16 cellular contexts compared by ENCODE assay signal in the genomic region with DNA sequence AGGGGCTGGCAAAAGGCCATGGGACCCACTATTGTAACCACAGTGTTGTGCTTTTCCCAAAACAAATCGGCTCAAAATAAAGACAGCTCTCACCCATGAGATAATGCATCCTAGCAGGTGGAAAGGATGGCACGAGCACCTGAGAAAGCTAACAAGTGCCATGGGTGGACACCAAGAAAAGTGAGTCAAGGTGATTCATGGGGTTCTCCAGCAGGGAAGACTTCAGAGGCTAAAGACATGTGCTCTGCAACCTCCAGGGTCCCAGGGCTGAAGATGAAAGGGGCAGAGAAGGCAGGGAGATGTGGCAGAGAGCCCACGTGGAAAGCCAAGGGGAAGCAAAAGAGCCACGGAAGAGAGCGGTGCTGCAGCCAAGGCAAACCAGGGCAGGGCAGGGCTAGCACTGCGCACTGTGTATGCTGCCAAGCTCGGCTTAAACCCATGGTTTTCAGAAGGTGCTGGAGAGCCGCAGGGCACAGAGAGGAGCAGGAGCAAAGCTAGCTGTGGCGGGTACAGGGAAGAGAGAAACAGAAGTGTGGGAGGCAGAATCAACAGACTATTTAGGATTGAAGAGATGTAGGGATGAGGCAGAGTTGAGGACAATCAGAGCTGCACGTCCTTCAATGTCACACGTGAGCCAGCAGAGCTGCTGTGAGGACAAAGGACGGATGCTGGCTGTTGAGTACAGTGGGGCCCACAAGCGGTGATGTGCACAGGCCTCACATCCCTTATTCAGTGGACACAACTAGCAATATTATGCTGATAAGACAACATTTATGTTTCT. TPM values are rescaled to one million over a fixed set of nuclear protein-coding genes. Genes with fewer than 3 reads are reported as not detected.
A peak's percentile ranks its signal among the peaks of the same experiment; 100 is the strongest.
DNase-seq lines count a peak whose midpoint lies in the region; ATAC-seq, FAIRE-seq and TF ChIP-seq lines count a peak whose summit lies in the region.
"Had no signal": no experiment of that assay in that cellular context is flagged by ENCODE, and none has a peak within 500 bp of the region (broad histone marks: within the 10 kb centered on the region; RNA-seq: fewer than 3 reads in every experiment).

No MANE protein-coding gene starts in this region.

- FAIRE-seq in RCC 7860 (lab: Jason Lieb, UNC) = no peak

- no peaks in the 10 kb centered on the region for H3K9me3 Mint-ChIP-seq in WTC11
- H3K9me3 Mint-ChIP-seq: CD4-positive, CD25-positive, alpha-beta regulatory T cell; central memory CD8-positive, alpha-beta T cell had no signal

- H3K4me3 Mint-ChIP-seq in WTC11 = no peak overlapping the region
- H3K4me3 Mint-ChIP-seq: CD4-positive, CD25-positive, alpha-beta regulatory T cell; central memory CD8-positive, alpha-beta T cell had no signal

- H3K27me3 Mint-ChIP-seq in WTC11 (ENCODE audit: low read depth) = no peaks in the 10 kb centered on the region; the same call in 1 of the 2 replicates
- H3K27me3 Mint-ChIP-seq: CD4-positive, CD25-positive, alpha-beta regulatory T cell; central memory CD8-positive, alpha-beta T cell had no signal

- no peak for TF ChIP-seq CTCF in WTC11 (IDR thresholded peaks at IDR 0.05)

- H3K36me3 Mint-ChIP-seq in WTC11 = no peaks in the 10 kb centered on the region

- CTCF ChIA-PET in WTC11 (lab: Charles Lee) = no interaction called here

- no peak overlapping the region for H3K27ac Mint-ChIP-seq in WTC11
- H3K27ac Mint-ChIP-seq: CD4-positive, CD25-positive, alpha-beta regulatory T cell had no signal

- ATAC-seq in esophagus mucosa (peak; percentile 91), HG02571 (IDR thresholded peaks at IDR 0.05; ENCODE audit: unreplicated experiment) (no peak), HG02970 (IDR thresholded peaks at IDR 0.05; ENCODE audit: low FRiP score, unreplicated experiment) (no peak), WTC11 (no peak)

- peak in 49 of 56 donors; percentile 9 to 83 (median 57) for DNase-seq in amygdala (lab: John Stamatoyannopoulos, UW)
- peak; percentile 84 for DNase-seq in midbrain (lab: John Stamatoyannopoulos, UW)
- peak; percentile 81 for DNase-seq in superior temporal gyrus (ENCODE audit: extremely low spot score)
- DNase-seq in RCC 7860 (ENCODE audit: low spot score) = no peak
- DNase-seq in WTC11 (ENCODE audit: low spot score) = no peak
- DNase-seq: activated effector memory CD4-positive, alpha-beta T cell treated with anti-CD3 and anti-CD28 coated beads, Interleukin-2, amount 50 U/mL, for 16 hours; CD4-positive, CD25-positive, alpha-beta regulatory T cell; erythroblast; KG1; NCI-H1694; NCI-H774; stimulated activated CD4-positive, alpha-beta T cell treated with anti-CD3 and anti-CD28 coated beads, Interleukin-1b, Interleukin-23, amount 100 ng/mL, for 48 hours had no signal

- H3K4me1 Mint-ChIP-seq in WTC11 = no peaks in the 10 kb centered on the region
- H3K4me1 Mint-ChIP-seq: CD4-positive, CD25-positive, alpha-beta regulatory T cell; central memory CD8-positive, alpha-beta T cell had no signal

- POLR2A ChIA-PET in WTC11 (lab: Charles Lee) = no interaction called here

TF ChIP-seq in WTC11, 78 proteins besides CTCF, POLR2A, EP300 and RAD21:
- TF ChIP-seq, protein P1, sequence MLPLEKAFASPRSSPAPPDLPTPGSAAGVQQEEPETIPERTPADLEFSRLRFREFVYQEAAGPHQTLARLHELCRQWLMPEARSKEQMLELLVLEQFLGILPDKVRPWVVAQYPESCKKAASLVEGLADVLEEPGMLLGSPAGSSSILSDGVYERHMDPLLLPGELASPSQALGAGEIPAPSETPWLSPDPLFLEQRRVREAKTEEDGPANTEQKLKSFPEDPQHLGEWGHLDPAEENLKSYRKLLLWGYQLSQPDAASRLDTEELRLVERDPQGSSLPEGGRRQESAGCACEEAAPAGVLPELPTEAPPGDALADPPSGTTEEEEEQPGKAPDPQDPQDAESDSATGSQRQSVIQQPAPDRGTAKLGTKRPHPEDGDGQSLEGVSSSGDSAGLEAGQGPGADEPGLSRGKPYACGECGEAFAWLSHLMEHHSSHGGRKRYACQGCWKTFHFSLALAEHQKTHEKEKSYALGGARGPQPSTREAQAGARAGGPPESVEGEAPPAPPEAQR (CRISPR knock-in tag; IDR thresholded peaks at IDR 0.05) = no peak
- TF ChIP-seq ZNF317 (CRISPR knock-in tag; IDR thresholded peaks at IDR 0.05; ENCODE audit: borderline replicate concordance, low read depth) (no peak), CREB1 (CRISPR knock-in tag; IDR thresholded peaks at IDR 0.05) (no peak), ESRRA (CRISPR knock-in tag; IDR thresholded peaks at IDR 0.05; ENCODE audit: borderline replicate concordance) (no peak)
- TF ChIP-seq, protein P2, sequence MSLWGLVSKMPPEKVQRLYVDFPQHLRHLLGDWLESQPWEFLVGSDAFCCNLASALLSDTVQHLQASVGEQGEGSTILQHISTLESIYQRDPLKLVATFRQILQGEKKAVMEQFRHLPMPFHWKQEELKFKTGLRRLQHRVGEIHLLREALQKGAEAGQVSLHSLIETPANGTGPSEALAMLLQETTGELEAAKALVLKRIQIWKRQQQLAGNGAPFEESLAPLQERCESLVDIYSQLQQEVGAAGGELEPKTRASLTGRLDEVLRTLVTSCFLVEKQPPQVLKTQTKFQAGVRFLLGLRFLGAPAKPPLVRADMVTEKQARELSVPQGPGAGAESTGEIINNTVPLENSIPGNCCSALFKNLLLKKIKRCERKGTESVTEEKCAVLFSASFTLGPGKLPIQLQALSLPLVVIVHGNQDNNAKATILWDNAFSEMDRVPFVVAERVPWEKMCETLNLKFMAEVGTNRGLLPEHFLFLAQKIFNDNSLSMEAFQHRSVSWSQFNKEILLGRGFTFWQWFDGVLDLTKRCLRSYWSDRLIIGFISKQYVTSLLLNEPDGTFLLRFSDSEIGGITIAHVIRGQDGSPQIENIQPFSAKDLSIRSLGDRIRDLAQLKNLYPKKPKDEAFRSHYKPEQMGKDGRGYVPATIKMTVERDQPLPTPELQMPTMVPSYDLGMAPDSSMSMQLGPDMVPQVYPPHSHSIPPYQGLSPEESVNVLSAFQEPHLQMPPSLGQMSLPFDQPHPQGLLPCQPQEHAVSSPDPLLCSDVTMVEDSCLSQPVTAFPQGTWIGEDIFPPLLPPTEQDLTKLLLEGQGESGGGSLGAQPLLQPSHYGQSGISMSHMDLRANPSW (CRISPR knock-in tag; conservative IDR thresholded peaks at IDR 0.05; ENCODE audit: low read depth) = no peak
- TF ChIP-seq, protein P3, sequence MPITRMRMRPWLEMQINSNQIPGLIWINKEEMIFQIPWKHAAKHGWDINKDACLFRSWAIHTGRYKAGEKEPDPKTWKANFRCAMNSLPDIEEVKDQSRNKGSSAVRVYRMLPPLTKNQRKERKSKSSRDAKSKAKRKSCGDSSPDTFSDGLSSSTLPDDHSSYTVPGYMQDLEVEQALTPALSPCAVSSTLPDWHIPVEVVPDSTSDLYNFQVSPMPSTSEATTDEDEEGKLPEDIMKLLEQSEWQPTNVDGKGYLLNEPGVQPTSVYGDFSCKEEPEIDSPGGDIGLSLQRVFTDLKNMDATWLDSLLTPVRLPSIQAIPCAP (CRISPR knock-in tag; IDR thresholded peaks at IDR 0.05) = no peak
- TF ChIP-seq, protein P4, sequence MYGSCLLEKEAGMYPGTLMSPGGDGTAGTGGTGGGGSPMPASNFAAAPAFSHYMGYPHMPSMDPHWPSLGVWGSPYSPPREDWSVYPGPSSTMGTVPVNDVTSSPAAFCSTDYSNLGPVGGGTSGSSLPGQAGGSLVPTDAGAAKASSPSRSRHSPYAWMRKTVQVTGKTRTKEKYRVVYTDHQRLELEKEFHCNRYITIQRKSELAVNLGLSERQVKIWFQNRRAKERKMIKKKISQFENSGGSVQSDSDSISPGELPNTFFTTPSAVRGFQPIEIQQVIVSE (CRISPR knock-in tag; IDR thresholded peaks at IDR 0.05; ENCODE audit: borderline replicate concordance) = no peak
- TF ChIP-seq, protein P5, sequence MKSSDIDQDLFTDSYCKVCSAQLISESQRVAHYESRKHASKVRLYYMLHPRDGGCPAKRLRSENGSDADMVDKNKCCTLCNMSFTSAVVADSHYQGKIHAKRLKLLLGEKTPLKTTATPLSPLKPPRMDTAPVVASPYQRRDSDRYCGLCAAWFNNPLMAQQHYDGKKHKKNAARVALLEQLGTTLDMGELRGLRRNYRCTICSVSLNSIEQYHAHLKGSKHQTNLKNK (CRISPR knock-in tag; IDR thresholded peaks at IDR 0.05) = no peak
- TF ChIP-seq, protein P6, sequence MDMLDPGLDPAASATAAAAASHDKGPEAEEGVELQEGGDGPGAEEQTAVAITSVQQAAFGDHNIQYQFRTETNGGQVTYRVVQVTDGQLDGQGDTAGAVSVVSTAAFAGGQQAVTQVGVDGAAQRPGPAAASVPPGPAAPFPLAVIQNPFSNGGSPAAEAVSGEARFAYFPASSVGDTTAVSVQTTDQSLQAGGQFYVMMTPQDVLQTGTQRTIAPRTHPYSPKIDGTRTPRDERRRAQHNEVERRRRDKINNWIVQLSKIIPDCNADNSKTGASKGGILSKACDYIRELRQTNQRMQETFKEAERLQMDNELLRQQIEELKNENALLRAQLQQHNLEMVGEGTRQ (CRISPR knock-in tag; IDR thresholded peaks at IDR 0.05) = no peak
TF ChIP-seq in WTC11: peak in this region for 0.

RNA-seq across cellular contexts. Expression of a gene that starts 41.8 kb away (rescaled TPM):
- total RNA-seq in esophagus mucosa (15.1 TPM), WTC11 (2021) (23.4 to 26.9 TPM (median 25.4 TPM) in 3 replicates)

Comparison
In these comparisons a context has a peak if more than half of its experiments do, and no peak if none do; other contexts are left out.
1. DNase-seq: peak in amygdala (49 of 56), midbrain (single experiment) and superior temporal gyrus (single experiment); none in RCC 7860 (single experiment) and WTC11 (single experiment).